Comparison of ENCODE assay signal across 7 cellular contexts in genomic region chr16:2032285-2033056, GRCh38. TPM values are rescaled to one million over a fixed set of nuclear protein-coding genes. Genes with fewer than 3 reads are reported as not detected.
DNase-seq lines count a peak whose midpoint lies in the region; ATAC-seq and TF ChIP-seq lines count a peak whose summit lies in the region.
"Had no signal": no experiment of that assay in that cellular context is flagged by ENCODE, and none has a peak within 500 bp of the region (broad histone marks: within the 10 kb centered on the region; RNA-seq: fewer than 3 reads in every experiment).

No MANE protein-coding gene starts in this region.

- H3K79me2 ChIP-seq in hepatocyte = peaks cover 25% of the 10 kb centered on the region

- TF ChIP-seq CTCF in WI38 (IDR thresholded peaks at IDR 0.05; ENCODE audit: low read depth, low read length) (no peak), hepatocyte (IDR thresholded peaks at IDR 0.05; ENCODE audit: poor library complexity) (no peak)

- H4K20me1 ChIP-seq in hepatocyte (ENCODE audit: insufficient read depth, poor library complexity, severe bottlenecking) = peaks cover 5% of the 10 kb centered on the region

- H3K9me3 ChIP-seq in hepatocyte (ENCODE audit: low read depth) = no peaks in the 10 kb centered on the region
- no peaks in the 10 kb centered on the region for H3K9me3 ChIP-seq in stomach smooth muscle (ENCODE audit: control insufficient read depth in 2 of 2, low read length in 2 of 2)

- no peaks in the 10 kb centered on the region for H3K36me3 ChIP-seq in hepatocyte (replicated peaks; ENCODE audit: insufficient read depth, low read depth)
- H3K36me3 ChIP-seq in stomach smooth muscle (ENCODE audit: control insufficient read depth in 2 of 2, insufficient read depth in 2 of 2, low read length in 2 of 2) = peaks cover 0 to 4% of the 10 kb centered on the region in 2 donors

- no peaks in the 10 kb centered on the region for H3K27me3 ChIP-seq in hepatocyte
- H3K27me3 ChIP-seq in stomach smooth muscle (ENCODE audit: control insufficient read depth in 1 of 2, insufficient read depth in 2 of 2, low read length in 2 of 2) = no peaks in the 10 kb centered on the region

- DNase-seq in hepatocyte (ENCODE audit: low spot score) (no peak), retina (no peak)
- no peak for DNase-seq in activated CD4-positive, CD25-positive, alpha-beta regulatory T cell (lab: John Stamatoyannopoulos, UW)
- DNase-seq: effector CD8-positive, alpha-beta T cell had no signal

- no peak overlapping the region for H2AFZ ChIP-seq in hepatocyte

- H3K4me2 ChIP-seq in hepatocyte = no peak overlapping the region

- H3K4me3 ChIP-seq in WI38 (ENCODE audit: low read depth, low read length) (peak overlapping the region; percentile 59), hepatocyte (no peak overlapping the region), stomach smooth muscle (ENCODE audit: low read length in 2 of 2) (peak overlapping the region in 1 of 2 donors; percentile 69)

- no peak overlapping the region for H3K9ac ChIP-seq in stomach smooth muscle (ENCODE audit: low read length in 2 of 2)

- no peaks in the 10 kb centered on the region for H3K9me2 ChIP-seq in hepatocyte (replicated peaks; ENCODE audit: insufficient read depth)

- H3K4me1 ChIP-seq in hepatocyte (ENCODE audit: insufficient read depth) = peaks cover 55% of the 10 kb centered on the region
- H3K4me1 ChIP-seq in stomach smooth muscle (ENCODE audit: control insufficient read depth, insufficient read depth, low read length) = peaks cover 68% of the 10 kb centered on the region

- H3K27ac ChIP-seq in hepatocyte = peak overlapping the region; percentile 90
- H3K27ac ChIP-seq in stomach smooth muscle (ENCODE audit: low read length) = peak overlapping the region; percentile 90

- no peak for ATAC-seq in GM18520 (IDR thresholded peaks at IDR 0.05; ENCODE audit: unreplicated experiment)

- 91% methylated on average over 15 of the region's 15 CpGs for WGBS in hepatocyte (ENCODE audit: low lambda C conversion rate, missing lambda C conversion rate)

RNA-seq across cellular contexts. Expression of gene NHERF2, which starts 5.8 kb away (rescaled TPM):
- 25.9 and 29.6 TPM in 2 replicates for total RNA-seq in hepatocyte
- 37.7 and 43.8 TPM in 2 replicates for polyA plus RNA-seq in hepatocyte

RNA-seq across cellular contexts. Expression of gene NPW, which starts 12.9 kb away (rescaled TPM):
- total RNA-seq in hepatocyte = 2.7 and 4.1 TPM in 2 replicates
- 45.2 and 57.6 TPM in 2 replicates for polyA plus RNA-seq in hepatocyte

RNA-seq across cellular contexts. Expression of gene NTHL1, which starts 15.2 kb away (rescaled TPM):
- 19.6 and 20.2 TPM in 2 replicates for total RNA-seq in hepatocyte
- 23.4 and 28.5 TPM in 2 replicates for polyA plus RNA-seq in hepatocyte

RNA-seq across cellular contexts. Expression of gene TSC2, which starts 15.3 kb away (rescaled TPM):
- total RNA-seq in hepatocyte = 39.5 and 41.8 TPM in 2 replicates
- 78.7 and 113 TPM in 2 replicates for polyA plus RNA-seq in hepatocyte

RNA-seq across cellular contexts. Expression of gene ZNF598, which starts 22.9 kb away (rescaled TPM):
- 22.8 and 42.6 TPM in 2 replicates for total RNA-seq in hepatocyte
- 29.5 and 36.8 TPM in 2 replicates for polyA plus RNA-seq in hepatocyte
